ENCODE assay signal across 16 cellular contexts in genomic region chr17:35554668-35555067, GRCh38. TPM values are rescaled to one million over a fixed set of nuclear protein-coding genes. Genes with fewer than 3 reads are reported as not detected.
"Had no signal": no experiment of that assay in that cellular context is flagged by ENCODE, and none has a peak within 500 bp of the region (broad histone marks: within the 10 kb centered on the region; RNA-seq: fewer than 3 reads in every experiment).

No MANE protein-coding gene starts in this region.

- H3K27ac Mint-ChIP-seq: activated CD4-positive, alpha-beta T cell treated with anti-CD3 and anti-CD28 coated beads, Interleukin-2, amount 10 ng/mL, durations not matched to agents 24 days and 14 days; endodermal cell; neural progenitor cell; stimulated activated naive B cell treated with anti-CD40 and anti-IgM and Interleukin-4, amounts not matched to agents 10 μg/mL and 1 μg/mL and 100 μg/mL, for 72 hours had no signal

- H3K36me3 Mint-ChIP-seq: neural progenitor cell; stimulated activated naive B cell treated with anti-CD40 and anti-IgM and Interleukin-4, amounts not matched to agents 10 μg/mL and 1 μg/mL and 100 μg/mL, for 72 hours had no signal

- ATAC-seq: gastrocnemius medialis, heart right ventricle, left colon had no signal

- H3K9me3 Mint-ChIP-seq: activated CD4-positive, alpha-beta T cell treated with anti-CD3 and anti-CD28 coated beads, Interleukin-2, amount 10 ng/mL, durations not matched to agents 24 days and 14 days; endodermal cell; neural progenitor cell; stimulated activated naive B cell treated with anti-CD40 and anti-IgM and Interleukin-4, amounts not matched to agents 10 μg/mL and 1 μg/mL and 100 μg/mL, for 72 hours had no signal

- DNase-seq: activated CD4-positive, alpha-beta T cell treated with anti-CD3 and anti-CD28 coated beads, Interleukin-2, amount 10 ng/mL, durations not matched to agents 24 days and 14 days; adrenal gland; dermis blood vessel endothelial cell; endodermal cell; erythroblast; gastrocnemius medialis; heart right ventricle; left colon; midbrain; SIG-M5; stimulated activated naive B cell treated with anti-CD40 and anti-IgM and Interleukin-4, amounts not matched to agents 10 μg/mL and 1 μg/mL and 100 μg/mL, for 72 hours; transverse colon had no signal

- H3K4me3 Mint-ChIP-seq: activated CD4-positive, alpha-beta T cell treated with anti-CD3 and anti-CD28 coated beads, Interleukin-2, amount 10 ng/mL, durations not matched to agents 24 days and 14 days; endodermal cell; neural progenitor cell; stimulated activated naive B cell treated with anti-CD40 and anti-IgM and Interleukin-4, amounts not matched to agents 10 μg/mL and 1 μg/mL and 100 μg/mL, for 72 hours had no signal

RNA-seq across cellular contexts. Expression of gene SLFN14, which starts 6.0 kb away (rescaled TPM):
- total RNA-seq: adrenal gland, chondrocyte, dermis blood vessel endothelial cell, endodermal cell, gastrocnemius medialis, left colon, myocyte, renal cortical epithelial cell, transverse colon had no signal

RNA-seq across cellular contexts. Expression of gene SLFN12L, which starts 17.2 kb away (rescaled TPM):
- total RNA-seq: chondrocyte, endodermal cell, myocyte had no signal
